Comparison of ENCODE assay signal across 10 cellular contexts in genomic region chr9:128082173-128082572, GRCh38. TPM values are rescaled to one million over a fixed set of nuclear protein-coding genes. Genes with fewer than 3 reads are reported as not detected.
A peak's percentile ranks its signal among the peaks of the same experiment; 100 is the strongest.
DNase-seq lines count a peak whose midpoint lies in the region; ATAC-seq, FAIRE-seq and TF ChIP-seq lines count a peak whose summit lies in the region.
"Had no signal": no experiment of that assay in that cellular context is flagged by ENCODE, and none has a peak within 500 bp of the region (broad histone marks: within the 10 kb centered on the region; RNA-seq: fewer than 3 reads in every experiment).

No MANE protein-coding gene starts in this region.

- H3K36me3 ChIP-seq in HUES64 (ENCODE audit: insufficient read depth, low read length) (no peaks in the 10 kb centered on the region; the same call in 1 of the 2 replicates), stomach (no peaks in the 10 kb centered on the region), BE2C (peaks cover 23% of the 10 kb centered on the region)

- H3K4me1 Mint-ChIP-seq in activated T-helper 17 cell treated with anti-CD3 and anti-CD28 coated beads, Interleukin-2, amount 50 U/mL, for 72 hours = peaks cover 35% of the 10 kb centered on the region

- H3K4me3 Mint-ChIP-seq in activated T-helper 17 cell treated with anti-CD3 and anti-CD28 coated beads, Interleukin-2, amount 50 U/mL, for 72 hours = no peak overlapping the region

- intact Hi-C loops in stomach (cut with DNase I; ENCODE audit: low total_unique reads) = no loop called here
- intact Hi-C loops in sciatic nerve (cut with DNase I) = no loop called here

- peaks cover 48% of the 10 kb centered on the region for H3K36me3 Mint-ChIP-seq in activated T-helper 17 cell treated with anti-CD3 and anti-CD28 coated beads, Interleukin-2, amount 50 U/mL, for 72 hours (ENCODE audit: low read depth)

- TF ChIP-seq POLR2A in stomach (IDR thresholded peaks at IDR 0.05) (no peak), GM12891 (IDR thresholded peaks at IDR 0.05; ENCODE audit: low read depth, low read length) (no peak)

- FAIRE-seq in GM12891 (lab: Jason Lieb, UNC) = no peak

- H3K27me3 ChIP-seq in HUES64 (ENCODE audit: insufficient read depth, low read length) (no peaks in the 10 kb centered on the region), stomach (no peaks in the 10 kb centered on the region), BE2C (no peaks in the 10 kb centered on the region)
- H3K27me3 ChIP-seq: SJCRH30 had no signal

- H3K9me3 ChIP-seq in HUES64 (ENCODE audit: insufficient read depth, low read depth, low read length) (no peaks in the 10 kb centered on the region), stomach (no peaks in the 10 kb centered on the region), BE2C (no peaks in the 10 kb centered on the region)
- H3K9me3 ChIP-seq: SJCRH30 had no signal

- ATAC-seq in activated T-helper 17 cell treated with anti-CD3 and anti-CD28 coated beads, Interleukin-2, amount 50 U/mL, for 72 hours (replicated peaks) = peak; percentile 62
- ATAC-seq in HG03025 (IDR thresholded peaks at IDR 0.05; ENCODE audit: low FRiP score, unreplicated experiment) (no peak), sciatic nerve (no peak)

- peak overlapping the region; percentile 61 for H3K27ac ChIP-seq in HUES64 (ENCODE audit: low read depth, low read length)
- H3K27ac ChIP-seq in stomach = peak overlapping the region in 4 of 5 donors; percentile 41 to 85 (median 72)

- H3K9ac ChIP-seq in HUES64 (ENCODE audit: low read depth, low read length) = 0 out of 2 replicates have a peak overlapping the region, but pooled peaks have one; percentile 18

- TF ChIP-seq CTCF in stomach (IDR thresholded peaks at IDR 0.05) = no peak
- TF ChIP-seq CTCF in BE2C (IDR thresholded peaks at IDR 0.05; ENCODE audit: low read depth, low read length) = no peak

- no peak for TF ChIP-seq EP300 in stomach (IDR thresholded peaks at IDR 0.05)

- H3K27ac Mint-ChIP-seq in activated T-helper 17 cell treated with anti-CD3 and anti-CD28 coated beads, Interleukin-2, amount 50 U/mL, for 72 hours = peak overlapping the region; percentile 66

- DNase-seq in iPS-NIHi11 (ENCODE audit: low spot score) (peak; percentile 40), stomach (no peak), GM12891 (ENCODE audit: insufficient read length, low spot score) (no peak), BE2C (no peak), sciatic nerve (ENCODE audit: low spot score) (no peak)
- DNase-seq: SJCRH30 had no signal

- H3K4me1 ChIP-seq in HUES64 (ENCODE audit: insufficient read depth, low read length) = peaks cover 24% of the 10 kb centered on the region
- peaks cover 36 to 64% (median 50%) of the 10 kb centered on the region in 4 donors for H3K4me1 ChIP-seq in stomach
- H3K4me1 ChIP-seq in BE2C = peaks cover 23% of the 10 kb centered on the region

- H3K4me3 ChIP-seq in HUES64 (ENCODE audit: low read length) (no peak overlapping the region), stomach (no peak overlapping the region), BE2C (ENCODE audit: low read depth, low read length) (no peak overlapping the region)
- H3K4me3 ChIP-seq: SJCRH30 had no signal

- no peaks in the 10 kb centered on the region for H3K27me3 Mint-ChIP-seq in activated T-helper 17 cell treated with anti-CD3 and anti-CD28 coated beads, Interleukin-2, amount 50 U/mL, for 72 hours

- no peaks in the 10 kb centered on the region for H3K9me3 Mint-ChIP-seq in activated T-helper 17 cell treated with anti-CD3 and anti-CD28 coated beads, Interleukin-2, amount 50 U/mL, for 72 hours
- H3K9me3 Mint-ChIP-seq: activated T-helper 2 cell treated with anti-CD3 and anti-CD28 coated beads, Interferon-gamma antibody, Interleukin-2, Interleukin-4, amounts not matched to agents 10 μg/mL and 5 μg/mL and 100 μg/mL, durations not matched to agents 14 hours and 24 hours and 36 hours had no signal

- WGBS in HUES64 = 84% methylated on average over 6 of the region's 6 CpGs
- 40 to 53% (median 51%) methylated on average over 6 of the region's 6 CpGs for WGBS in stomach, 5 donors

TF ChIP-seq in GM12891, 5 proteins besides CTCF, POLR2A, EP300 and RAD21:
- no peak for TF ChIP-seq POLR2AphosphoS5 (IDR thresholded peaks at IDR 0.05; ENCODE audit: low read depth, low read length)
- no peak for TF ChIP-seq TAF1 (IDR thresholded peaks at IDR 0.05; ENCODE audit: low read depth, low read length)
- TF ChIP-seq PAX5 (IDR thresholded peaks at IDR 0.05; ENCODE audit: insufficient read depth, low read length, severe bottlenecking) = no peak
- no peak for TF ChIP-seq SPI1 (IDR thresholded peaks at IDR 0.05; ENCODE audit: low read depth, low read length)

RNA-seq across cellular contexts. Expression of gene SLC25A25, which starts 14.1 kb away (rescaled TPM):
- 9.7 TPM for polyA plus RNA-seq in HUES64 (2013, experiment 1 of 2)
- polyA plus RNA-seq in HUES64 (2013, experiment 2 of 2) = 10.2 TPM
- total RNA-seq in activated T-helper 17 cell treated with anti-CD3 and anti-CD28 coated beads, Interleukin-2, amount 50 U/mL, for 72 hours = 10 to 100 TPM; 10.8 to 12.7 TPM
- total RNA-seq in stomach (10 to 100 TPM; 12.3 to 37.1 (median 32.6) TPM), sciatic nerve (21.0 TPM)
- 1 to 10 TPM; 7.9 to 9.2 (median 8.1) TPM for polyA plus RNA-seq in stomach
- 5.1 TPM for polyA plus RNA-seq in GM12891 (2012; ENCODE audit: low read depth, missing spikeins)
- 23.7 TPM for polyA plus RNA-seq in BE2C (2012; ENCODE audit: insufficient read depth, insufficient read length, low read depth)

RNA-seq across cellular contexts. Expression of gene NAIF1, which starts 15.1 kb away (rescaled TPM):
- polyA plus RNA-seq in HUES64 (2013, experiment 1 of 2) = 6.3 TPM
- 7.8 TPM for polyA plus RNA-seq in HUES64 (2013, experiment 2 of 2)
- 10 to 100 TPM in 1 of 2 donors, 1 to 10 TPM in 1; 9.0 to 15.0 TPM for total RNA-seq in activated T-helper 17 cell treated with anti-CD3 and anti-CD28 coated beads, Interleukin-2, amount 50 U/mL, for 72 hours
- total RNA-seq in stomach (10 to 100 TPM in 2 of 5 donors, 1 to 10 TPM in 3; 1.8 to 40.3 (median 6.7) TPM), sciatic nerve (7.8 TPM)
- 10 to 100 TPM in 1 of 3 donors, 1 to 10 TPM in 2; 7.0 to 10.3 (median 8.7) TPM for polyA plus RNA-seq in stomach
- polyA plus RNA-seq in GM12891 (2012; ENCODE audit: low read depth, missing spikeins) = 7.0 TPM
- polyA plus RNA-seq in BE2C (2012; ENCODE audit: insufficient read depth, insufficient read length, low read depth) = 10.3 TPM

RNA-seq across cellular contexts. Expression of gene PTGES2, which starts 45.4 kb away (rescaled TPM):
- polyA plus RNA-seq in HUES64 (2013, experiment 1 of 2) = 51.7 TPM
- polyA plus RNA-seq in HUES64 (2013, experiment 2 of 2) = 48.8 TPM
- total RNA-seq in activated T-helper 17 cell treated with anti-CD3 and anti-CD28 coated beads, Interleukin-2, amount 50 U/mL, for 72 hours = 10 to 100 TPM; 15.3 to 32.3 TPM
- total RNA-seq in stomach = 100 to 1,000 TPM in 3 of 5 donors, 10 to 100 TPM in 2; 47.2 to 570 (median 125) TPM
- 10 to 100 TPM; 50.1 to 69.9 (median 58.3) TPM for polyA plus RNA-seq in stomach
- polyA plus RNA-seq in GM12891 (2012; ENCODE audit: low read depth, missing spikeins) = 45.3 TPM
- polyA plus RNA-seq in BE2C (2012; ENCODE audit: insufficient read depth, insufficient read length, low read depth) = 511 TPM
- total RNA-seq in sciatic nerve = 33.8 TPM
